ENCODE assay signal across 31 cellular contexts in genomic region chr12:116516657-116517056, GRCh38. TPM values are rescaled to one million over a fixed set of nuclear protein-coding genes. Genes with fewer than 3 reads are reported as not detected.
"Had no signal": no experiment of that assay in that cellular context is flagged by ENCODE, and none has a peak within 500 bp of the region (broad histone marks: within the 10 kb centered on the region; RNA-seq: fewer than 3 reads in every experiment).

No MANE protein-coding gene starts in this region.

- H3K27me3 Mint-ChIP-seq: stimulated activated memory B cell treated with anti-CD40 and anti-IgM and Interleukin-4, amounts not matched to agents 10 μg/mL and 1 μg/mL and 100 μg/mL, for 72 hours; stimulated activated naive CD8-positive, alpha-beta T cell treated with anti-CD3 and anti-CD28 coated beads, Interleukin-15, amount 100 ng/mL, for 72 hours had no signal

- FAIRE-seq: small intestine had no signal

- H2AFZ ChIP-seq: parathyroid adenoma had no signal

- H3K9me3 Mint-ChIP-seq: naive thymus-derived CD4-positive, alpha-beta T cell; natural killer cell; nephron; stimulated activated naive CD8-positive, alpha-beta T cell treated with anti-CD3 and anti-CD28 coated beads, Interleukin-15, amount 100 ng/mL, for 72 hours; type B pancreatic cell had no signal

- H3K27me3 ChIP-seq: ovary, right lobe of liver, sigmoid colon, suprapubic skin, testis, tibial artery, transverse colon, upper lobe of right lung, uterus had no signal

- H3K4me1 ChIP-seq: parathyroid adenoma, psoas muscle, right lobe of liver, sigmoid colon, testis, tibial artery, transverse colon, upper lobe of right lung, uterus had no signal

- H3K36me3 Mint-ChIP-seq: naive thymus-derived CD4-positive, alpha-beta T cell; natural killer cell; stimulated activated memory B cell treated with anti-CD40 and anti-IgM and Interleukin-4, amounts not matched to agents 10 μg/mL and 1 μg/mL and 100 μg/mL, for 72 hours; type B pancreatic cell had no signal

- H3K27ac Mint-ChIP-seq: naive thymus-derived CD4-positive, alpha-beta T cell; natural killer cell; progenitor cell of endocrine pancreas; stimulated activated memory B cell treated with anti-CD40 and anti-IgM and Interleukin-4, amounts not matched to agents 10 μg/mL and 1 μg/mL and 100 μg/mL, for 72 hours; stimulated activated naive CD8-positive, alpha-beta T cell treated with anti-CD3 and anti-CD28 coated beads, Interleukin-15, amount 100 ng/mL, for 72 hours; type B pancreatic cell had no signal

- DNase-seq: naive thymus-derived CD4-positive, alpha-beta T cell; natural killer cell; occipital lobe; ovary; psoas muscle; right cardiac atrium; right lobe of liver; sigmoid colon; small intestine; stimulated activated CD4-positive, alpha-beta T cell treated with anti-CD3 and anti-CD28 coated beads, Interleukin-12 subunit alpha, Interleukin-12 subunit beta, amount 100 ng/mL, for 4 hours; stimulated activated CD4-positive, alpha-beta T cell treated with anti-CD3 and anti-CD28 coated beads, Interleukin-1b, Interleukin-23, amount 100 ng/mL, for 48 hours; stimulated activated CD4-positive, alpha-beta T cell treated with anti-CD3 and anti-CD28 coated beads, Interleukin-4, amount 100 ng/mL, for 1 hour; stimulated activated CD4-positive, alpha-beta T cell treated with anti-CD3 and anti-CD28 coated beads, Interleukin-4, amount 100 ng/mL, for 4 hours; stimulated activated CD8-positive, alpha-beta memory T cell treated with anti-CD3 and anti-CD28 coated beads, Interleukin-4, amount 100 ng/mL, for 48 hours; stimulated activated naive CD4-positive, alpha-beta T cell; stimulated activated naive CD8-positive, alpha-beta T cell treated with anti-CD3 and anti-CD28 coated beads, Interleukin-15, amount 100 ng/mL, for 72 hours; stimulated activated naive CD8-positive, alpha-beta T cell treated with anti-CD3 and anti-CD28 coated beads, Interleukin-15, Interleukin-2, amounts not matched to agents 100 U/mL and 50 U/mL, for 24 hours; substantia nigra; testis; tibial artery; transverse colon; upper lobe of right lung; uterus had no signal

- H3K27ac ChIP-seq: ovary, parathyroid adenoma, psoas muscle, right lobe of liver, sigmoid colon, suprapubic skin, testis, tibial artery, transverse colon, upper lobe of right lung, uterus had no signal

- H3K9me3 ChIP-seq: ovary, psoas muscle, right lobe of liver, sigmoid colon, suprapubic skin, testis, tibial artery, transverse colon, upper lobe of right lung, uterus had no signal

- H3K36me3 ChIP-seq: ovary, right lobe of liver, sigmoid colon, suprapubic skin, tibial artery, transverse colon, upper lobe of right lung, uterus had no signal

- H3K4me1 Mint-ChIP-seq: natural killer cell had no signal

- H3K79me2 ChIP-seq: parathyroid adenoma had no signal

- H3K4me3 Mint-ChIP-seq: naive thymus-derived CD4-positive, alpha-beta T cell; natural killer cell; nephron; stimulated activated memory B cell treated with anti-CD40 and anti-IgM and Interleukin-4, amounts not matched to agents 10 μg/mL and 1 μg/mL and 100 μg/mL, for 72 hours; stimulated activated naive CD8-positive, alpha-beta T cell treated with anti-CD3 and anti-CD28 coated beads, Interleukin-15, amount 100 ng/mL, for 72 hours; type B pancreatic cell had no signal

- ATAC-seq: naive thymus-derived CD4-positive, alpha-beta T cell; natural killer cell; psoas muscle; right cardiac atrium; right lobe of liver; stimulated activated memory B cell treated with anti-CD40 and anti-IgM and Interleukin-4, amounts not matched to agents 10 μg/mL and 1 μg/mL and 100 μg/mL, for 72 hours; stimulated activated naive CD8-positive, alpha-beta T cell treated with anti-CD3 and anti-CD28 coated beads, Interleukin-15, amount 100 ng/mL, for 72 hours; stimulated activated naive CD8-positive, alpha-beta T cell treated with anti-CD3 and anti-CD28 coated beads, Interleukin-15, Interleukin-2, amounts not matched to agents 100 U/mL and 50 U/mL, for 24 hours; upper lobe of right lung had no signal

- H3K4me3 ChIP-seq: ovary, psoas muscle, right lobe of liver, sigmoid colon, suprapubic skin, testis, tibial artery, transverse colon, upper lobe of right lung, uterus had no signal

- H3K9ac ChIP-seq: parathyroid adenoma had no signal

RNA-seq across cellular contexts. Expression of gene MAP1LC3B2, which starts 42.5 kb away (rescaled TPM):
- total RNA-seq: skeletal muscle tissue, upper lobe of right lung, urinary bladder had no signal
